In genomic region chr20:32429745-32430360, GRCh38 we compare ENCODE assay signal across 21 cellular contexts.
A peak's percentile ranks its signal among the peaks of the same experiment; 100 is the strongest.
DNase-seq lines count a peak whose midpoint lies in the region; ATAC-seq and TF ChIP-seq lines count a peak whose summit lies in the region.
"Had no signal": no experiment of that assay in that cellular context is flagged by ENCODE, and none has a peak within 500 bp of the region (broad histone marks: within the 10 kb centered on the region; RNA-seq: fewer than 3 reads in every experiment).

No MANE protein-coding gene starts in this region.

- no peaks in the 10 kb centered on the region for H3K27me3 ChIP-seq in GM23338 (ENCODE audit: insufficient read depth)
- H3K27me3 ChIP-seq in CD4-positive, alpha-beta memory T cell (ENCODE audit: insufficient read depth, low read length): no peaks in the 10 kb centered on the region
- H3K27me3 ChIP-seq: BE2C, Peyer's patch had no signal

- H3K27me3 Mint-ChIP-seq in activated naive CD8-positive, alpha-beta T cell: no peaks in the 10 kb centered on the region
- H3K27me3 Mint-ChIP-seq in activated naive CD8-positive, alpha-beta T cell treated with anti-CD3 and anti-CD28 coated beads for 36 hours: no peaks in the 10 kb centered on the region
- H3K27me3 Mint-ChIP-seq in GM23338 (ENCODE audit: insufficient read depth, low read depth, poor library complexity) (no peaks in the 10 kb centered on the region), T-helper 17 cell (no peaks in the 10 kb centered on the region)
- no peaks in the 10 kb centered on the region for H3K27me3 Mint-ChIP-seq in CD4-positive, alpha-beta memory T cell

- POLR2A ChIA-PET in CD4-positive, alpha-beta memory T cell (lab: Charles Lee; ENCODE audit: partially characterized antibody): no interaction called here

- no peak overlapping the region for H2AFZ ChIP-seq in GM23338

- peaks cover 10% of the 10 kb centered on the region for H3K36me3 Mint-ChIP-seq in activated naive CD8-positive, alpha-beta T cell
- H3K36me3 Mint-ChIP-seq in activated naive CD8-positive, alpha-beta T cell treated with anti-CD3 and anti-CD28 coated beads for 36 hours: peaks cover 43% of the 10 kb centered on the region
- H3K36me3 Mint-ChIP-seq in GM23338 (ENCODE audit: low read depth) (peaks cover 16% of the 10 kb centered on the region), T-helper 17 cell (ENCODE audit: low read depth) (peaks cover 21% of the 10 kb centered on the region)
- H3K36me3 Mint-ChIP-seq in CD4-positive, alpha-beta memory T cell: peaks cover 56 to 73% of the 10 kb centered on the region in 2 donors

- peak overlapping the region; percentile 10 for H3K27ac Mint-ChIP-seq in activated naive CD8-positive, alpha-beta T cell
- H3K27ac Mint-ChIP-seq in activated naive CD8-positive, alpha-beta T cell treated with anti-CD3 and anti-CD28 coated beads for 36 hours: no peak overlapping the region
- no peak overlapping the region for H3K27ac Mint-ChIP-seq in GM23338
- H3K27ac Mint-ChIP-seq in T-helper 17 cell: peak overlapping the region; percentile 29
- H3K27ac Mint-ChIP-seq in CD4-positive, alpha-beta memory T cell: peak overlapping the region in 2 of 7 donors; percentile 22 to 54

- no peak overlapping the region for H3K4me3 Mint-ChIP-seq in activated naive CD8-positive, alpha-beta T cell
- H3K4me3 Mint-ChIP-seq in activated naive CD8-positive, alpha-beta T cell treated with anti-CD3 and anti-CD28 coated beads for 36 hours: no peak overlapping the region
- H3K4me3 Mint-ChIP-seq in GM23338: no peak overlapping the region
- no peak overlapping the region for H3K4me3 Mint-ChIP-seq in T-helper 17 cell
- no peak overlapping the region for H3K4me3 Mint-ChIP-seq in CD4-positive, alpha-beta memory T cell
- H3K4me3 Mint-ChIP-seq: H9, HFFc6 had no signal

- H4K20me1 ChIP-seq in GM23338 (replicated peaks; ENCODE audit: insufficient read depth): peaks cover 28% of the 10 kb centered on the region

- intact Hi-C loops in CD4-positive, alpha-beta memory T cell (cut with micrococcal nuclease): no loop called here

- H3K4me3 ChIP-seq in GM23338: no peak overlapping the region
- no peak overlapping the region for H3K4me3 ChIP-seq in CD4-positive, alpha-beta memory T cell (ENCODE audit: low read length in 2 of 2)
- H3K4me3 ChIP-seq: A549, Peyer's patch had no signal

- H3K36me3 ChIP-seq in GM23338 (ENCODE audit: insufficient read depth): peaks cover 12% of the 10 kb centered on the region
- H3K36me3 ChIP-seq in CD4-positive, alpha-beta memory T cell (ENCODE audit: insufficient read depth, low read length): peaks cover 72% of the 10 kb centered on the region

- H3K4me1 Mint-ChIP-seq in activated naive CD8-positive, alpha-beta T cell (ENCODE audit: low read depth): peaks cover 13% of the 10 kb centered on the region
- H3K4me1 Mint-ChIP-seq in activated naive CD8-positive, alpha-beta T cell treated with anti-CD3 and anti-CD28 coated beads for 36 hours: peaks cover 3% of the 10 kb centered on the region
- H3K4me1 Mint-ChIP-seq in GM23338 (no peaks in the 10 kb centered on the region), T-helper 17 cell (peaks cover 19% of the 10 kb centered on the region)
- H3K4me1 Mint-ChIP-seq in CD4-positive, alpha-beta memory T cell: peaks cover 11 to 12% (median 12%) of the 10 kb centered on the region in 4 donors
- H3K4me1 Mint-ChIP-seq: H9 had no signal

- no peaks in the 10 kb centered on the region for H3K4me1 ChIP-seq in GM23338 (ENCODE audit: insufficient read depth)
- no peaks in the 10 kb centered on the region for H3K4me1 ChIP-seq in CD4-positive, alpha-beta memory T cell (ENCODE audit: insufficient read depth, low read length)
- H3K4me1 ChIP-seq: A549, BE2C, Peyer's patch had no signal

- 0 out of 2 replicates have a peak, but pooled peaks cover under 1% of the 10 kb centered on the region for H3K9me2 ChIP-seq in GM23338 (ENCODE audit: insufficient read depth)

- 0 out of 2 replicates have a peak overlapping the region, but pooled peaks have one; percentile 30 for H3K27ac ChIP-seq in GM23338 (ENCODE audit: low read depth)
- H3K27ac ChIP-seq in CD4-positive, alpha-beta memory T cell (ENCODE audit: low read depth, low read length): no peak overlapping the region
- H3K27ac ChIP-seq: A549, KMS-11, Peyer's patch had no signal

- DNase-seq in activated naive CD8-positive, alpha-beta T cell treated with anti-CD3 and anti-CD28 coated beads for 36 hours: no peak
- DNase-seq in GM23338 (ENCODE audit: low spot score) (no peak), T-helper 17 cell (no peak), NCI-H1105 treated with DMSO at 0.1 percent for 48 hours (lab: John Stamatoyannopoulos, UW) (no peak)
- no peak for DNase-seq in activated CD4-positive, alpha-beta T cell treated with anti-CD3 and anti-CD28 coated beads, Interleukin-2, amount 50 U/mL, for 4 hours
- DNase-seq in CD4-positive, alpha-beta memory T cell: no peak
- DNase-seq: BE2C, COR-L47, DMS79, H9, HFFc6, MV-4-11, NCI-H1694, NCI-H2081 treated with DMSO at 0.1 percent for 48 hours, NCI-H2171 treated with DMSO at 0.1 percent for 48 hours, NCI-H524 treated with DMSO at 0.1 percent for 48 hours, Peyer's patch, Right ventricle myocardium superior had no signal

- no peaks in the 10 kb centered on the region for H3K9me3 Mint-ChIP-seq in activated naive CD8-positive, alpha-beta T cell (ENCODE audit: low read depth)
- H3K9me3 Mint-ChIP-seq in activated naive CD8-positive, alpha-beta T cell treated with anti-CD3 and anti-CD28 coated beads for 36 hours: no peaks in the 10 kb centered on the region
- no peaks in the 10 kb centered on the region for H3K9me3 Mint-ChIP-seq in GM23338
- peaks cover 0 to 2% (median 0%) of the 10 kb centered on the region in 8 donors for H3K9me3 Mint-ChIP-seq in CD4-positive, alpha-beta memory T cell
- H3K9me3 Mint-ChIP-seq: H9, HFFc6 had no signal

- H3K9me3 ChIP-seq in T-helper 17 cell (ENCODE audit: control insufficient read depth, low read length, poor library complexity, severe bottlenecking): no peaks in the 10 kb centered on the region
- no peaks in the 10 kb centered on the region for H3K9me3 ChIP-seq in CD4-positive, alpha-beta memory T cell (ENCODE audit: control insufficient read depth in 1 of 2, low read length in 2 of 2)
- H3K9me3 ChIP-seq: A549, BE2C, Peyer's patch had no signal

- no peak for ATAC-seq in GM23338
- ATAC-seq in T-helper 17 cell: no peak
- ATAC-seq: A549 had no signal

- H3K4me2 ChIP-seq in GM23338: no peak overlapping the region
- H3K4me2 ChIP-seq: A549, KMS-11 had no signal

- peaks cover 6% of the 10 kb centered on the region; the same call in 1 of the 2 replicates for H3F3A ChIP-seq in GM23338 (replicated peaks; ENCODE audit: low read depth)

- no peaks in the 10 kb centered on the region for H3K79me2 ChIP-seq in GM23338 (replicated peaks; ENCODE audit: insufficient read depth)

- CTCF ChIA-PET in CD4-positive, alpha-beta memory T cell (lab: Charles Lee; ENCODE audit: partially characterized antibody): no interaction called here

- no peak for TF ChIP-seq CTCF in GM23338 (conservative IDR thresholded peaks at IDR 0.05; ENCODE audit: low read depth in 2 of 2)

TF ChIP-seq in GM23338, 12 proteins besides CTCF, POLR2A, EP300 and RAD21:
- TF ChIP-seq, protein P1, sequence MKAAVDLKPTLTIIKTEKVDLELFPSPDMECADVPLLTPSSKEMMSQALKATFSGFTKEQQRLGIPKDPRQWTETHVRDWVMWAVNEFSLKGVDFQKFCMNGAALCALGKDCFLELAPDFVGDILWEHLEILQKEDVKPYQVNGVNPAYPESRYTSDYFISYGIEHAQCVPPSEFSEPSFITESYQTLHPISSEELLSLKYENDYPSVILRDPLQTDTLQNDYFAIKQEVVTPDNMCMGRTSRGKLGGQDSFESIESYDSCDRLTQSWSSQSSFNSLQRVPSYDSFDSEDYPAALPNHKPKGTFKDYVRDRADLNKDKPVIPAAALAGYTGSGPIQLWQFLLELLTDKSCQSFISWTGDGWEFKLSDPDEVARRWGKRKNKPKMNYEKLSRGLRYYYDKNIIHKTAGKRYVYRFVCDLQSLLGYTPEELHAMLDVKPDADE (IDR thresholded peaks at IDR 0.05): no peak
- TF ChIP-seq CREB1 (CRISPR knock-in tag; IDR thresholded peaks at IDR 0.05; ENCODE audit: low read depth) (no peak), JUNB (IDR thresholded peaks at IDR 0.05; ENCODE audit: unreplicated experiment) (no peak), NANOG (IDR thresholded peaks at IDR 0.05; ENCODE audit: borderline replicate concordance) (no peak), STAT1 (IDR thresholded peaks at IDR 0.05; ENCODE audit: unreplicated experiment) (no peak), POLR2AphosphoS5 (IDR thresholded peaks at IDR 0.05; ENCODE audit: low read depth) (no peak)

Comparison
In these comparisons a context has a peak if more than half of its experiments do, and no peak if none do; other contexts are left out.
1. H3K27ac Mint-ChIP-seq: peak in activated naive CD8-positive, alpha-beta T cell (single experiment) and T-helper 17 cell (single experiment); none in activated naive CD8-positive, alpha-beta T cell treated with anti-CD3 and anti-CD28 coated beads for 36 hours (single experiment) and GM23338 (single experiment).